ENCODE assay signal across 23 cellular contexts in the genomic region with DNA sequence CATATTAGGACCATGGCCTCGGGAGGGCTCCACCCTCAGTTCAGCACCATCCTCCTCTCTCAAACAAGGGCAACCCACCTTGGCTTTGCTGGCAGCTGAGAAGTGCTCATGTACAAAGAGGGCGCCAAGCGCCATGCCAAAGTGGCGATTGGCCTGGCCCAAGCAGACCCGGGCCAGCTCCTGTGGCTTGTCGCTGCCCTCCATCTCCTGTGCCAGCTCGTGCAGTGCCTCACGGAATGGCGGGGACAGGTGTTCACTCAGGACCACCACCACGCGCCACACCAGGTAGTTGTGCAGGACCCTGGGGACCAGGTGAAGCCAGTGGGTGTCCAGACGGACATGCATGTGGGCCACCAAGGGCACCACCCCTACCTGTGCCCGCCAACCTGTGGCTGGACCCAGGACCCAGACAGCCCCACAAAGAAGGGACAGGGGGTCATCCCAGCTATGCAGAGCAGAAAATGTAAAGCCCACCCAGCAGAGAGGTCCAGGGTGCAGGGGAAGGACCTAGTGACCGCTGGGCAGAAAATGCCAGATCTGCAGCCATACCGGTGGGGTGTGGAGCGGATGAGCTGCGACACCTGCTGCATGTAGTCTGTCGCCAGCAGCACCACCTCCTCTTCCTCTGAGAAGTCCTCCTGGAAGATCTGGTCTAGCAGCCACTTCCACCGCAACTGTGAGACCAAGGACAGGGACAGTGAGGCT. TPM values are rescaled to one million over a fixed set of nuclear protein-coding genes. Genes with fewer than 3 reads are reported as not detected.
DNase-seq lines count a peak whose midpoint lies in the region; ATAC-seq and TF ChIP-seq lines count a peak whose summit lies in the region.
"Had no signal": no experiment of that assay in that cellular context is flagged by ENCODE, and none has a peak within 500 bp of the region (broad histone marks: within the 10 kb centered on the region; RNA-seq: fewer than 3 reads in every experiment).

No MANE protein-coding gene starts in this region.

- peak; percentile 61 for DNase-seq in activated effector memory CD4-positive, alpha-beta T cell treated with anti-CD3 and anti-CD28 coated beads, Interleukin-2, amount 50 U/mL, for 16 hours
- DNase-seq in activated effector memory CD4-positive, alpha-beta T cell treated with Interleukin-2 at 50 U/mL for 16 hours, result no peak
- DNase-seq in stimulated activated naive CD8-positive, alpha-beta T cell treated with anti-CD3 and anti-CD28 coated beads, Interleukin-15, Interleukin-2, amounts not matched to agents 100 U/mL and 50 U/mL, for 24 hours, result peak; percentile 1
- no peak for DNase-seq in stimulated activated naive CD8-positive, alpha-beta T cell treated with anti-CD3 and anti-CD28 coated beads, Interleukin-15, amount 100 ng/mL, for 72 hours
- peak in 2 of 3 donors; percentile 3 to 36 for DNase-seq in mucosa of descending colon
- DNase-seq in amygdala (lab: John Stamatoyannopoulos, UW), result no peak
- no peak for DNase-seq in kidney glomerular epithelial cell (lab: John Stamatoyannopoulos, UW)
- DNase-seq: C1 segment of cervical spinal cord, DMS 273 treated with DMSO at 0.1 percent for 48 hours, GDM1, GM23248, KG1, NCI-H1436, NCI-H2029, NCI-H2171, NCI-H446, NCI-H69, OCI-M1 had no signal

- H3K9me3 Mint-ChIP-seq in stimulated activated naive CD8-positive, alpha-beta T cell treated with anti-CD3 and anti-CD28 coated beads, Interleukin-15, amount 100 ng/mL, for 72 hours, result no peaks in the 10 kb centered on the region

- no peaks in the 10 kb centered on the region for H3K36me3 ChIP-seq in mucosa of descending colon (ENCODE audit: low read depth)

- ATAC-seq in stimulated activated naive CD8-positive, alpha-beta T cell treated with anti-CD3 and anti-CD28 coated beads, Interleukin-15, Interleukin-2, amounts not matched to agents 100 U/mL and 50 U/mL, for 24 hours, result no peak
- no peak for ATAC-seq in stimulated activated naive CD8-positive, alpha-beta T cell treated with anti-CD3 and anti-CD28 coated beads, Interleukin-15, amount 100 ng/mL, for 72 hours
- ATAC-seq in mucosa of descending colon, result no peak
- no peak for ATAC-seq in HG02870 (IDR thresholded peaks at IDR 0.05; ENCODE audit: unreplicated experiment)
- ATAC-seq: GM12878 had no signal

- H3K27ac Mint-ChIP-seq in stimulated activated naive CD8-positive, alpha-beta T cell treated with anti-CD3 and anti-CD28 coated beads, Interleukin-15, amount 100 ng/mL, for 72 hours, result no peak overlapping the region

- no peak overlapping the region for H3K4me3 Mint-ChIP-seq in stimulated activated naive CD8-positive, alpha-beta T cell treated with anti-CD3 and anti-CD28 coated beads, Interleukin-15, amount 100 ng/mL, for 72 hours

- H3K4me3 ChIP-seq in mucosa of descending colon, result no peak overlapping the region
- H3K4me3 ChIP-seq: GM12878, GM23248 had no signal

- H3K27me3 Mint-ChIP-seq in stimulated activated naive CD8-positive, alpha-beta T cell treated with anti-CD3 and anti-CD28 coated beads, Interleukin-15, amount 100 ng/mL, for 72 hours, result peaks cover 70% of the 10 kb centered on the region

- intact Hi-C loops in mucosa of descending colon (cut with DNase I, micrococcal nuclease), result no loop called here

- H3K4me1 ChIP-seq in mucosa of descending colon (ENCODE audit: low read depth), result peaks cover 5% of the 10 kb centered on the region

- no peak for TF ChIP-seq CTCF in mucosa of descending colon (IDR thresholded peaks at IDR 0.05)

- H3K4me1 Mint-ChIP-seq in stimulated activated naive CD8-positive, alpha-beta T cell treated with anti-CD3 and anti-CD28 coated beads, Interleukin-15, amount 100 ng/mL, for 72 hours, result peaks cover 16% of the 10 kb centered on the region

- no peaks in the 10 kb centered on the region for H3K9me3 ChIP-seq in mucosa of descending colon

RNA-seq across cellular contexts. Expression of gene ECEL1, which starts 3.6 kb away (rescaled TPM):
- total RNA-seq in mucosa of descending colon, result under 1 TPM in 2 of 3 donors, not detected in 1; 0.16 to 0.24 TPM
- total RNA-seq: GM12878, M059J, RPMI7951 had no signal

RNA-seq across cellular contexts. Expression of gene ALPI, which starts 28.1 kb away (rescaled TPM):
- 10 to 100 TPM in 2 of 3 donors, 1 to 10 TPM in 1; 8.5 to 24.6 (median 24.4) TPM for total RNA-seq in mucosa of descending colon
- total RNA-seq: A673, GM12878, GM23248, M059J, RPMI7951 had no signal

RNA-seq across cellular contexts. Expression of gene PRSS56, which starts 36.1 kb away (rescaled TPM):
- not detected for total RNA-seq in mucosa of descending colon
- total RNA-seq: A673, GM12878, GM23248, M059J, RPMI7951 had no signal

RNA-seq across cellular contexts. Expression of gene CHRND, which starts 41.9 kb away (rescaled TPM):
- not detected for total RNA-seq in mucosa of descending colon
- total RNA-seq: A673, GM12878, GM23248, M059J, RPMI7951 had no signal

RNA-seq across cellular contexts. Expression of gene CHRNG, which starts 55.4 kb away (rescaled TPM):
- total RNA-seq in mucosa of descending colon, result not detected
- total RNA-seq: A673, GM12878, GM23248, M059J, RPMI7951 had no signal

Comparison
In these comparisons a context has a peak if more than half of its experiments do, and no peak if none do; other contexts are left out.
1. DNase-seq: peak in activated effector memory CD4-positive, alpha-beta T cell treated with anti-CD3 and anti-CD28 coated beads, Interleukin-2, amount 50 U/mL, for 16 hours (single experiment), stimulated activated naive CD8-positive, alpha-beta T cell treated with anti-CD3 and anti-CD28 coated beads, Interleukin-15, Interleukin-2, amounts not matched to agents 100 U/mL and 50 U/mL, for 24 hours (single experiment) and mucosa of descending colon (2 of 3); none in activated effector memory CD4-positive, alpha-beta T cell treated with Interleukin-2 at 50 U/mL for 16 hours (single experiment), stimulated activated naive CD8-positive, alpha-beta T cell treated with anti-CD3 and anti-CD28 coated beads, Interleukin-15, amount 100 ng/mL, for 72 hours (0 of 2), amygdala (0 of 56) and kidney glomerular epithelial cell (single experiment).